In the genomic region with DNA sequence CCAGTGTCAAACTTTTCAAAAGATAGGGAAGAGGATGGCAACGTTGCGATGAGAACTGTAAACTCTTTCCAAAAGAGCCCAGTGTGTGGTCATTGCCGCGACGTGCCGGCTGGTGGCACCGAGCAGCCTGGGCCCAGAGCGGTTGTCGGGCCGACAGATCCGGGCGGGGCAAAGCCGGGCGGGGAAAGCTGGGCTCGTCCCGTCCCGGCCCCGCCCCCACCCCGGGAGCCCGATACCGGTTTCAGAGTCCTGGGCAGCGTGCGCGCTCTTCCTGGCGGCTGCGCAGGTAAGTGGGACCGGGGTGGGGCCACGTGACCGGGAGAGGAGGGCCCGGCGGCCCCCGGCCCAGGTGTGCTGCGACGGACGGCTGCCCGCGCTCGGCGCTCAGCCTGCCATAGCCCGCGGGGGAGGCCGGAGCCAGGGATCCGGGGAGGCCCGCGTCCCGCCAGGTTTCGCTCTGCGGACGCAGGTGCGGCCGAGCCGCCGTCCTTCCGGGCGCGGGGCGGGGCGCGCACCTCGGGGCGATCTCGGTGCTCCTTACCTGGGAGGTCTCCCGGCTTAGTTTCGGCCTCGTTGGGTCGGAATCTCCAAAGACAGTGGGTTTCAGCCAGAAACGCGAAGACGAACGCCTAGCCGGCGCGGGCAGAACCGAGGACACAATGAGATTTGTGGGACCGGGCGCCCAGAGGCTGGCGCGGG, we compare ENCODE assay signal across 8 cellular contexts. TPM values are rescaled to one million over a fixed set of nuclear protein-coding genes. Genes with fewer than 3 reads are reported as not detected.
DNase-seq lines count a peak whose midpoint lies in the region; ATAC-seq, FAIRE-seq and TF ChIP-seq lines count a peak whose summit lies in the region.

A gene with protein sequence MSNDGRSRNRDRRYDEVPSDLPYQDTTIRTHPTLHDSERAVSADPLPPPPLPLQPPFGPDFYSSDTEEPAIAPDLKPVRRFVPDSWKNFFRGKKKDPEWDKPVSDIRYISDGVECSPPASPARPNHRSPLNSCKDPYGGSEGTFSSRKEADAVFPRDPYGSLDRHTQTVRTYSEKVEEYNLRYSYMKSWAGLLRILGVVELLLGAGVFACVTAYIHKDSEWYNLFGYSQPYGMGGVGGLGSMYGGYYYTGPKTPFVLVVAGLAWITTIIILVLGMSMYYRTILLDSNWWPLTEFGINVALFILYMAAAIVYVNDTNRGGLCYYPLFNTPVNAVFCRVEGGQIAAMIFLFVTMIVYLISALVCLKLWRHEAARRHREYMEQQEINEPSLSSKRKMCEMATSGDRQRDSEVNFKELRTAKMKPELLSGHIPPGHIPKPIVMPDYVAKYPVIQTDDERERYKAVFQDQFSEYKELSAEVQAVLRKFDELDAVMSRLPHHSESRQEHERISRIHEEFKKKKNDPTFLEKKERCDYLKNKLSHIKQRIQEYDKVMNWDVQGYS (plus strand): TSS at position 232 of the 699 bp plus-strand sequence. CDS start 4,270 bp downstream, outside the sequence.

- H3K27me3 Mint-ChIP-seq in mesothelial cell of epicardium (ENCODE audit: low read depth): peaks cover 25% of the 10 kb centered on the region

- FAIRE-seq in D721Med (lab: Jason Lieb, UNC): no peak

- H3K4me3 Mint-ChIP-seq in mesothelial cell of epicardium: peak within 1 kb of the TSS; percentile 90

- peak within 1 kb of the TSS; percentile 82 for H3K4me3 ChIP-seq in epithelial cell of esophagus (ENCODE audit: low read length)

- DNase-seq in COLO668 (lab: John Stamatoyannopoulos, UW; ENCODE audit: unreplicated experiment): peak; percentile 95
- DNase-seq in NCI-H2029 treated with DMSO at 0.1 percent for 48 hours (lab: John Stamatoyannopoulos, UW): peak; percentile 65
- peak; percentile 66 for DNase-seq in activated CD8-positive, alpha-beta memory T cell treated with anti-CD3 and anti-CD28 coated beads, Interleukin-2, amount 50 U/mL, for 48 hours
- peak; percentile 94 for DNase-seq in epithelial cell of esophagus (ENCODE audit: low read depth)
- DNase-seq in mesothelial cell of epicardium (ENCODE audit: low spot score in 2 of 2, unreplicated experiment in 2 of 2): peak; percentile 61 to 73
- DNase-seq in stimulated activated CD8-positive, alpha-beta memory T cell treated with anti-CD3 and anti-CD28 coated beads, Interleukin-4, amount 100 ng/mL, for 48 hours: peak; percentile 58
- DNase-seq in D721Med (ENCODE audit: insufficient read length, low spot score): no peak

- peak; percentile 73 for ATAC-seq in GM21390 (IDR thresholded peaks at IDR 0.05; ENCODE audit: unreplicated experiment)

- peak; percentile 53 for TF ChIP-seq CTCF in epithelial cell of esophagus (IDR thresholded peaks at IDR 0.05; ENCODE audit: insufficient read depth, low read depth, low read length, missing control alignments)
- TF ChIP-seq CTCF in mesothelial cell of epicardium (IDR thresholded peaks at IDR 0.05; ENCODE audit: unreplicated experiment): no peak
- no peak for TF ChIP-seq CTCF in D721Med (IDR thresholded peaks at IDR 0.05; ENCODE audit: insufficient read depth, missing control alignments)

- no peaks in the 10 kb centered on the region for H3K9me3 Mint-ChIP-seq in mesothelial cell of epicardium

- H3K4me1 Mint-ChIP-seq in mesothelial cell of epicardium: peaks cover 7% of the 10 kb centered on the region

- H3K36me3 Mint-ChIP-seq in mesothelial cell of epicardium: peaks cover 23% of the 10 kb centered on the region

- H3K27ac Mint-ChIP-seq in mesothelial cell of epicardium: peak within 1 kb of the TSS; percentile 97

RNA-seq across cellular contexts. Expression of the gene that starts here (rescaled TPM):
- 18.8 to 20.0 TPM (median 19.6 TPM) in 3 replicates for total RNA-seq in mesothelial cell of epicardium
